26 cellular contexts compared by ENCODE assay signal in genomic region chr19:55109527-55110291, GRCh38. TPM values are rescaled to one million over a fixed set of nuclear protein-coding genes. Genes with fewer than 3 reads are reported as not detected.
A peak's percentile ranks its signal among the peaks of the same experiment; 100 is the strongest.
DNase-seq lines count a peak whose midpoint lies in the region; ATAC-seq, FAIRE-seq and TF ChIP-seq lines count a peak whose summit lies in the region.
"Had no signal": no experiment of that assay in that cellular context is flagged by ENCODE, and none has a peak within 500 bp of the region (broad histone marks: within the 10 kb centered on the region; RNA-seq: fewer than 3 reads in every experiment).

No MANE protein-coding gene starts in this region.

- H3K9me3 ChIP-seq in A673 (ENCODE audit: low read depth, low read length, poor library complexity, severe bottlenecking) (no peaks in the 10 kb centered on the region), HepG2 (ENCODE audit: low read length) (no peaks in the 10 kb centered on the region)
- H3K9me3 ChIP-seq: gastrocnemius medialis, ovary, right lobe of liver, testis had no signal

- H3K9ac ChIP-seq in HepG2 (ENCODE audit: insufficient read depth, low read depth, low read length), result no peak overlapping the region

- no peak for TF ChIP-seq POLR2A in HepG2 (IDR thresholded peaks at IDR 0.05; ENCODE audit: insufficient read depth in 1 of 2, low read depth in 2 of 2, low read length in 2 of 2)

- DNase-seq in A673 (ENCODE audit: low spot score) (no peak), HFFc6 (no peak), HepG2 (ENCODE audit: low spot score) (no peak), EL (no peak)
- DNase-seq in activated CD4-positive, alpha-beta memory T cell treated with anti-CD3 and anti-CD28 coated beads for 36 hours, result no peak
- DNase-seq: activated CD8-positive, alpha-beta T cell treated with anti-CD3 and anti-CD28 coated beads, Interleukin-2, amount 10 ng/mL, durations not matched to agents 7 days and 5 days; activated naive CD4-positive, alpha-beta T cell treated with anti-CD3 and anti-CD28 coated beads for 36 hours; activated T-cell treated with anti-CD3 and anti-CD28 coated beads, Interleukin-2, amount 50 U/mL, for 24 hours; anterior cingulate cortex; CD4-positive, CD25-positive, alpha-beta regulatory T cell; DMS153; gastrocnemius medialis; GF-D8; KBM-7; NCI-H2171; NCI-H526; ovary; stimulated activated CD4-positive, alpha-beta T cell treated with anti-CD3 and anti-CD28 coated beads, Interleukin-15, amount 100 ng/mL, for 24 hours; T-helper 9 cell; testis had no signal

- no peak overlapping the region for H3K4me2 ChIP-seq in HepG2 (ENCODE audit: low read depth, low read length)

- H4K20me1 ChIP-seq in HepG2 (ENCODE audit: insufficient read depth, low read length), result no peaks in the 10 kb centered on the region

- WGBS in HepG2 (ENCODE audit: low lambda C conversion rate), result 94% methylated on average over 11 of the region's 20 CpGs

- FAIRE-seq in HepG2 (lab: Jason Lieb, UNC), result no peak
- FAIRE-seq: GM19239, keratinocyte had no signal

- no peaks in the 10 kb centered on the region for H3K4me1 ChIP-seq in A673 (ENCODE audit: insufficient read depth, low read length, poor library complexity, severe bottlenecking)
- peaks cover 8% of the 10 kb centered on the region; the same call in 1 of the 2 replicates for H3K4me1 ChIP-seq in HepG2 (ENCODE audit: insufficient read depth, low read length)
- H3K4me1 ChIP-seq: right lobe of liver had no signal

- H3K4me3 Mint-ChIP-seq in HFFc6, result no peak overlapping the region
- no peak overlapping the region for H3K4me3 Mint-ChIP-seq in activated CD4-positive, alpha-beta memory T cell treated with anti-CD3 and anti-CD28 coated beads for 36 hours
- H3K4me3 Mint-ChIP-seq: activated CD8-positive, alpha-beta T cell treated with anti-CD3 and anti-CD28 coated beads, Interleukin-2, amount 10 ng/mL, durations not matched to agents 7 days and 5 days; activated naive CD4-positive, alpha-beta T cell treated with anti-CD3 and anti-CD28 coated beads for 36 hours; activated T-cell treated with anti-CD3 and anti-CD28 coated beads, Interleukin-2, amount 50 U/mL, for 24 hours; WTC11 had no signal

- POLR2A ChIA-PET in A673 (lab: Charles Lee; ENCODE audit: low non-redundant PET) (interaction anchor here (0.7 kb wide), 1 partner anchor 105 kb away, joined by 4 read pairs; no protein-coding TSS in a partner anchor), HepG2 (lab: Yijun Ruan, JAX) (no interaction called here)
- POLR2A ChIA-PET in activated CD4-positive, alpha-beta memory T cell treated with anti-CD3 and anti-CD28 coated beads for 36 hours (lab: Charles Lee), result no interaction called here

- intact Hi-C loops in A673 (cut with micrococcal nuclease; ENCODE audit: unreplicated experiment) (no loop called here), HepG2 (cut with micrococcal nuclease; ENCODE audit: unreplicated experiment) (no loop called here)
- intact Hi-C loops in activated CD4-positive, alpha-beta memory T cell treated with anti-CD3 and anti-CD28 coated beads for 36 hours (cut with micrococcal nuclease), result no loop called here

- in situ Hi-C loops in HepG2 (cut with HindIII; ENCODE audit: extremely low pct_ligation_motif_present, low pct_unique_long_range_greater_than_20kb), result no loop called here

- ATAC-seq in HepG2 (no peak), GM21723 (IDR thresholded peaks at IDR 0.05; ENCODE audit: unreplicated experiment) (no peak)
- ATAC-seq: activated CD8-positive, alpha-beta T cell treated with anti-CD3 and anti-CD28 coated beads, Interleukin-2, amount 10 ng/mL, durations not matched to agents 7 days and 5 days; gastrocnemius medialis; right lobe of liver; WTC11 had no signal

- H3K4me3 ChIP-seq in A673 (ENCODE audit: low read depth, low read length, poor library complexity, severe bottlenecking) (no peak overlapping the region), HepG2 (replicated peaks in 1 of 3; ENCODE audit: insufficient read depth in 1 of 3, low read depth in 2 of 3, low read length in 3 of 3) (no peak overlapping the region)
- H3K4me3 ChIP-seq: gastrocnemius medialis, lung, ovary, right lobe of liver, testis had no signal

- H3K27me3 ChIP-seq in A673 (replicated peaks; ENCODE audit: insufficient read depth, low read depth, low read length, poor library complexity) (no peaks in the 10 kb centered on the region), HepG2 (ENCODE audit: control insufficient read depth in 1 of 2, insufficient read depth in 2 of 2, low read length in 2 of 2) (no peaks in the 10 kb centered on the region)
- H3K27me3 ChIP-seq: gastrocnemius medialis, ovary, right lobe of liver, testis had no signal

- peaks cover 10% of the 10 kb centered on the region for H3K79me2 ChIP-seq in HepG2 (ENCODE audit: insufficient read depth, low read length)

- peaks cover 28% of the 10 kb centered on the region for H3K36me3 Mint-ChIP-seq in HFFc6 (ENCODE audit: low read depth)
- H3K36me3 Mint-ChIP-seq in activated CD4-positive, alpha-beta memory T cell treated with anti-CD3 and anti-CD28 coated beads for 36 hours, result peaks cover 23% of the 10 kb centered on the region

- CTCF ChIA-PET in A673 (lab: Charles Lee) (interaction anchor here (0.6 kb wide), 1 partner anchor 975 kb away, joined by 4 read pairs; no protein-coding TSS in a partner anchor), HepG2 (lab: Yijun Ruan, JAX; ENCODE audit: low intra/inter-chr PET ratio, low total read pairs) (no interaction called here)
- CTCF ChIA-PET in activated CD4-positive, alpha-beta memory T cell treated with anti-CD3 and anti-CD28 coated beads for 36 hours (lab: Charles Lee), result no interaction called here

- no peaks in the 10 kb centered on the region for H3K9me3 Mint-ChIP-seq in HFFc6
- H3K9me3 Mint-ChIP-seq in activated CD4-positive, alpha-beta memory T cell treated with anti-CD3 and anti-CD28 coated beads for 36 hours, result no peaks in the 10 kb centered on the region
- H3K9me3 Mint-ChIP-seq: activated naive CD4-positive, alpha-beta T cell treated with anti-CD3 and anti-CD28 coated beads for 36 hours; activated T-cell treated with anti-CD3 and anti-CD28 coated beads, Interleukin-2, amount 50 U/mL, for 24 hours; WTC11 had no signal

- H3K27ac ChIP-seq in A673 (ENCODE audit: low read depth, low read length, poor library complexity, severe bottlenecking) (peak overlapping the region; percentile 30), HepG2 (ENCODE audit: extremely low read length, insufficient read depth, low read length) (no peak overlapping the region)
- H3K27ac ChIP-seq: gastrocnemius medialis, ovary, right lobe of liver, testis had no signal

- H2AFZ ChIP-seq in HepG2 (ENCODE audit: low read length), result no peak overlapping the region

- BruUV-seq in A673 (replicated peaks; lab: Mats Ljungman, UMichigan) (no TSS peak), HepG2 (replicated peaks; lab: Mats Ljungman, UMichigan) (no TSS peak)

- peaks cover 9% of the 10 kb centered on the region for H3K4me1 Mint-ChIP-seq in HFFc6 (ENCODE audit: low read depth)
- peaks cover 9% of the 10 kb centered on the region for H3K4me1 Mint-ChIP-seq in activated CD4-positive, alpha-beta memory T cell treated with anti-CD3 and anti-CD28 coated beads for 36 hours (ENCODE audit: low read depth)

- TF ChIP-seq CTCF in A673 (conservative IDR thresholded peaks at IDR 0.05; ENCODE audit: low read depth, low read length) (no peak), HFFc6 (IDR thresholded peaks at IDR 0.05) (no peak), HepG2 (CRISPR knock-in tag; IDR thresholded peaks at IDR 0.05) (no peak)

- H3K27me3 Mint-ChIP-seq in HFFc6 (ENCODE audit: insufficient read depth), result peaks cover 4% of the 10 kb centered on the region
- H3K27me3 Mint-ChIP-seq in activated CD4-positive, alpha-beta memory T cell treated with anti-CD3 and anti-CD28 coated beads for 36 hours, result no peaks in the 10 kb centered on the region
- H3K27me3 Mint-ChIP-seq: activated T-cell treated with anti-CD3 and anti-CD28 coated beads, Interleukin-2, amount 50 U/mL, for 24 hours; CD4-positive, CD25-positive, alpha-beta regulatory T cell had no signal

- TF ChIP-seq EP300 in HepG2 (IDR thresholded peaks at IDR 0.05; ENCODE audit: low read depth in 2 of 2, low read length in 2 of 2) (no peak), HepG2 (CRISPR knock-in tag; IDR thresholded peaks at IDR 0.05; ENCODE audit: borderline replicate concordance) (no peak)

- no peak for TF ChIP-seq RAD21 in HepG2 (CRISPR knock-in tag; IDR thresholded peaks at IDR 0.05)

- H3K36me3 ChIP-seq in A673 (ENCODE audit: insufficient read depth, low read length, poor library complexity, severe bottlenecking) (peaks cover 2% of the 10 kb centered on the region), HepG2 (replicated peaks in 1 of 2; ENCODE audit: control insufficient read depth in 1 of 2, insufficient read depth in 2 of 2, low read length in 2 of 2) (peaks cover 5 to 7% of the 10 kb centered on the region in 2 experiments; a peak in 4 of 5 replicates)
- H3K36me3 ChIP-seq: ovary had no signal

- peak overlapping the region; percentile 58; the same call in 1 of the 2 replicates for H3K27ac Mint-ChIP-seq in HFFc6
- H3K27ac Mint-ChIP-seq in activated CD4-positive, alpha-beta memory T cell treated with anti-CD3 and anti-CD28 coated beads for 36 hours, result no peak overlapping the region
- H3K27ac Mint-ChIP-seq: activated CD8-positive, alpha-beta T cell treated with anti-CD3 and anti-CD28 coated beads, Interleukin-2, amount 10 ng/mL, durations not matched to agents 7 days and 5 days; activated naive CD4-positive, alpha-beta T cell treated with anti-CD3 and anti-CD28 coated beads for 36 hours; activated T-cell treated with anti-CD3 and anti-CD28 coated beads, Interleukin-2, amount 50 U/mL, for 24 hours had no signal

RNA-seq across cellular contexts. Expression of gene PPP1R12C, which starts 7.7 kb away (rescaled TPM):
- total RNA-seq in A673 (2021), result 85.7 and 94.6 TPM in 2 replicates
- total RNA-seq in HFFc6 (2021; fragmentation: NEBNext Ultra II Directional; extraction: Animal tissue kit (Norgen Biotek cat#: 25700)), result 10 to 100 TPM; 82.7 to 96.0 (median 91.9) TPM
- total RNA-seq in HepG2 (2016; rRNA removed; fragmentation: Illumina TruSeq; extraction: Trizol), result 13.0 and 29.7 TPM in 2 replicates
- total RNA-seq in HepG2 (2016; cell fraction: cytosol; rRNA removed; fragmentation: Illumina TruSeq; extraction: Trizol; ENCODE audit: low read depth), result 8.7 and 9.6 TPM in 2 replicates
- 10.7 and 30.4 TPM in 2 replicates for total RNA-seq in HepG2 (2016; cell fraction: insoluble cytoplasmic fraction; rRNA removed; fragmentation: Illumina TruSeq; extraction: Trizol)
- 16.0 and 19.8 TPM in 2 replicates for total RNA-seq in HepG2 (2016; cell fraction: membrane; rRNA removed; fragmentation: Illumina TruSeq; extraction: Trizol)
- 33.8 and 39.8 TPM in 2 replicates for total RNA-seq in HepG2 (2016; cell fraction: nucleus; rRNA removed; fragmentation: Illumina TruSeq; extraction: Trizol)
- 30.3 and 40.4 TPM in 2 replicates for polyA plus RNA-seq in HepG2 (2011; rRNA removed)
- polyA plus RNA-seq in HepG2 (2011; cell fraction: cytosol; rRNA removed), result 13.1 and 19.7 TPM in 2 replicates
- polyA plus RNA-seq in HepG2 (2011; cell fraction: nucleus; rRNA removed), result 234 and 309 TPM in 2 replicates
- 30.8 and 39.8 TPM in 2 replicates for polyA plus RNA-seq in HepG2 (2012)
- 16.9 and 17.6 TPM in 2 replicates for polyA plus RNA-seq in HepG2 (2016; cell fraction: cytosol; fragmentation: Illumina TruSeq; extraction: Trizol; ENCODE audit: low read depth)
- 21.3 and 29.2 TPM in 2 replicates for polyA plus RNA-seq in HepG2 (2016; cell fraction: insoluble cytoplasmic fraction; fragmentation: Illumina TruSeq; extraction: Trizol; ENCODE audit: low read depth)
- 27.6 and 31.9 TPM in 2 replicates for polyA plus RNA-seq in HepG2 (2016; cell fraction: membrane; fragmentation: Illumina TruSeq; extraction: Trizol; ENCODE audit: low read depth)
- polyA plus RNA-seq in HepG2 (2016; cell fraction: nucleus; fragmentation: Illumina TruSeq; extraction: Trizol; ENCODE audit: insufficient read depth, low read depth), result 194 and 196 TPM in 2 replicates
- polyA minus RNA-seq in HepG2 (2011; rRNA and poly(A)+ RNA removed; ENCODE audit: low replicate concordance), result 20.6 and 25.3 TPM in 2 replicates
- polyA minus RNA-seq in HepG2 (2011; cell fraction: cytosol; rRNA and poly(A)+ RNA removed), result 6.3 and 6.7 TPM in 2 replicates
- 22.7 and 26.5 TPM in 2 replicates for polyA minus RNA-seq in HepG2 (2011; cell fraction: nucleus; rRNA and poly(A)+ RNA removed)
- total RNA-seq in activated CD4-positive, alpha-beta memory T cell treated with anti-CD3 and anti-CD28 coated beads for 36 hours, result 10 to 100 TPM; 62.7 to 73.2 TPM

RNA-seq across cellular contexts. Expression of gene EPS8L1, which starts 34.0 kb away (rescaled TPM):
- total RNA-seq in A673 (2021), result 7.7 and 10.2 TPM in 2 replicates
- under 1 TPM in 5 of 6 experiments, not detected in 1; 0.55 to 0.94 (median 0.64) TPM for total RNA-seq in HFFc6 (2021; fragmentation: NEBNext Ultra II Directional; extraction: Animal tissue kit (Norgen Biotek cat#: 25700))
- 2.3 and 3.0 TPM in 2 replicates for total RNA-seq in HepG2 (2016; rRNA removed; fragmentation: Illumina TruSeq; extraction: Trizol)
- 0.79 and 0.91 TPM in 2 replicates for total RNA-seq in HepG2 (2016; cell fraction: cytosol; rRNA removed; fragmentation: Illumina TruSeq; extraction: Trizol; ENCODE audit: low read depth)
- 1.4 and 2.2 TPM in 2 replicates for total RNA-seq in HepG2 (2016; cell fraction: insoluble cytoplasmic fraction; rRNA removed; fragmentation: Illumina TruSeq; extraction: Trizol)
- total RNA-seq in HepG2 (2016; cell fraction: membrane; rRNA removed; fragmentation: Illumina TruSeq; extraction: Trizol), result 2.6 and 2.9 TPM in 2 replicates
- total RNA-seq in HepG2 (2016; cell fraction: nucleus; rRNA removed; fragmentation: Illumina TruSeq; extraction: Trizol), result 0.84 and 1.3 TPM in 2 replicates
- polyA plus RNA-seq in HepG2 (2011; rRNA removed), result 6.3 and 6.6 TPM in 2 replicates
- polyA plus RNA-seq in HepG2 (2011; cell fraction: cytosol; rRNA removed), result 3.0 and 4.2 TPM in 2 replicates
- polyA plus RNA-seq in HepG2 (2011; cell fraction: nucleus; rRNA removed), result 27.8 and 31.9 TPM in 2 replicates
- 5.0 and 6.5 TPM in 2 replicates for polyA plus RNA-seq in HepG2 (2012)
- polyA plus RNA-seq in HepG2 (2016; cell fraction: cytosol; fragmentation: Illumina TruSeq; extraction: Trizol; ENCODE audit: low read depth), result 1.6 and 1.7 TPM in 2 replicates
- polyA plus RNA-seq in HepG2 (2016; cell fraction: insoluble cytoplasmic fraction; fragmentation: Illumina TruSeq; extraction: Trizol; ENCODE audit: low read depth), result 1.4 and 2.0 TPM in 2 replicates
- polyA plus RNA-seq in HepG2 (2016; cell fraction: membrane; fragmentation: Illumina TruSeq; extraction: Trizol; ENCODE audit: low read depth), result 2.0 TPM in 2 replicates
- polyA plus RNA-seq in HepG2 (2016; cell fraction: nucleus; fragmentation: Illumina TruSeq; extraction: Trizol; ENCODE audit: insufficient read depth, low read depth), result 6.3 and 7.4 TPM in 2 replicates
- polyA minus RNA-seq in HepG2 (2011; rRNA and poly(A)+ RNA removed; ENCODE audit: low replicate concordance), result 4.0 and 6.3 TPM in 2 replicates
- 0.88 and 1.4 TPM in 2 replicates for polyA minus RNA-seq in HepG2 (2011; cell fraction: cytosol; rRNA and poly(A)+ RNA removed)
- 3.4 and 3.7 TPM in 2 replicates for polyA minus RNA-seq in HepG2 (2011; cell fraction: nucleus; rRNA and poly(A)+ RNA removed)
- 1 to 10 TPM; 2.2 to 2.7 TPM for total RNA-seq in activated CD4-positive, alpha-beta memory T cell treated with anti-CD3 and anti-CD28 coated beads for 36 hours

RNA-seq across cellular contexts. Expression of gene TNNT1, which starts 39.3 kb away (rescaled TPM):
- 37.6 and 54.3 TPM in 2 replicates for total RNA-seq in A673 (2021)
- total RNA-seq in HFFc6 (2021; fragmentation: NEBNext Ultra II Directional; extraction: Animal tissue kit (Norgen Biotek cat#: 25700)), result 1 to 10 TPM; 4.1 to 8.8 (median 7.3) TPM
- 1.3 and 1.4 TPM in 2 replicates for total RNA-seq in HepG2 (2016; rRNA removed; fragmentation: Illumina TruSeq; extraction: Trizol)
- total RNA-seq in HepG2 (2016; cell fraction: cytosol; rRNA removed; fragmentation: Illumina TruSeq; extraction: Trizol; ENCODE audit: low read depth), result 0.91 and 3.3 TPM in 2 replicates
- 1.3 and 1.5 TPM in 2 replicates for total RNA-seq in HepG2 (2016; cell fraction: insoluble cytoplasmic fraction; rRNA removed; fragmentation: Illumina TruSeq; extraction: Trizol)
- total RNA-seq in HepG2 (2016; cell fraction: membrane; rRNA removed; fragmentation: Illumina TruSeq; extraction: Trizol), result 3.2 and 3.6 TPM in 2 replicates
- 0.99 and 1.1 TPM in 2 replicates for total RNA-seq in HepG2 (2016; cell fraction: nucleus; rRNA removed; fragmentation: Illumina TruSeq; extraction: Trizol)
- polyA plus RNA-seq in HepG2 (2011; rRNA removed), result 1.3 and 2.4 TPM in 2 replicates
- polyA plus RNA-seq in HepG2 (2011; cell fraction: cytosol; rRNA removed), result 2.1 and 2.2 TPM in 2 replicates
- polyA plus RNA-seq in HepG2 (2011; cell fraction: nucleus; rRNA removed), result 1.6 and 1.8 TPM in 2 replicates
- 1.8 and 3.8 TPM in 2 replicates for polyA plus RNA-seq in HepG2 (2012)
- 3.1 and 3.6 TPM in 2 replicates for polyA plus RNA-seq in HepG2 (2016; cell fraction: cytosol; fragmentation: Illumina TruSeq; extraction: Trizol; ENCODE audit: low read depth)
- polyA plus RNA-seq in HepG2 (2016; cell fraction: insoluble cytoplasmic fraction; fragmentation: Illumina TruSeq; extraction: Trizol; ENCODE audit: low read depth), result 0.81 and 1.7 TPM in 2 replicates
- polyA plus RNA-seq in HepG2 (2016; cell fraction: membrane; fragmentation: Illumina TruSeq; extraction: Trizol; ENCODE audit: low read depth), result 2.3 and 3.5 TPM in 2 replicates
- 1.7 and 2.1 TPM in 2 replicates for polyA plus RNA-seq in HepG2 (2016; cell fraction: nucleus; fragmentation: Illumina TruSeq; extraction: Trizol; ENCODE audit: insufficient read depth, low read depth)
- 0.64 and 6.2 TPM in 2 replicates for polyA minus RNA-seq in HepG2 (2011; rRNA and poly(A)+ RNA removed; ENCODE audit: low replicate concordance)
- 2.5 TPM in 1 of 2 replicates, not detected in the other for polyA minus RNA-seq in HepG2 (2011; cell fraction: cytosol; rRNA and poly(A)+ RNA removed)
- polyA minus RNA-seq in HepG2 (2011; cell fraction: nucleus; rRNA and poly(A)+ RNA removed), result 1.0 TPM in 1 of 2 replicates, not detected in the other
- not detected for total RNA-seq in activated CD4-positive, alpha-beta memory T cell treated with anti-CD3 and anti-CD28 coated beads for 36 hours
- total RNA-seq: activated CD8-positive, alpha-beta T cell treated with anti-CD3 and anti-CD28 coated beads, Interleukin-2, amount 10 ng/mL, durations not matched to agents 7 days and 5 days; activated naive CD4-positive, alpha-beta T cell treated with anti-CD3 and anti-CD28 coated beads for 36 hours; CD4-positive, CD25-positive, alpha-beta regulatory T cell had no signal
- polyA plus RNA-seq: CD4-positive, CD25-positive, alpha-beta regulatory T cell had no signal

RNA-seq across cellular contexts. Expression of gene RDH13, which starts 46.8 kb away (rescaled TPM):
- total RNA-seq in A673 (2021), result 19.0 and 24.4 TPM in 2 replicates
- 1 to 10 TPM; 2.4 to 3.3 (median 2.8) TPM for total RNA-seq in HFFc6 (2021; fragmentation: NEBNext Ultra II Directional; extraction: Animal tissue kit (Norgen Biotek cat#: 25700))
- 19.1 and 21.5 TPM in 2 replicates for total RNA-seq in HepG2 (2016; rRNA removed; fragmentation: Illumina TruSeq; extraction: Trizol)
- total RNA-seq in HepG2 (2016; cell fraction: cytosol; rRNA removed; fragmentation: Illumina TruSeq; extraction: Trizol; ENCODE audit: low read depth), result 7.5 and 7.8 TPM in 2 replicates
- 15.8 and 21.1 TPM in 2 replicates for total RNA-seq in HepG2 (2016; cell fraction: insoluble cytoplasmic fraction; rRNA removed; fragmentation: Illumina TruSeq; extraction: Trizol)
- 11.8 and 12.8 TPM in 2 replicates for total RNA-seq in HepG2 (2016; cell fraction: membrane; rRNA removed; fragmentation: Illumina TruSeq; extraction: Trizol)
- 17.4 and 22.3 TPM in 2 replicates for total RNA-seq in HepG2 (2016; cell fraction: nucleus; rRNA removed; fragmentation: Illumina TruSeq; extraction: Trizol)
- 13.4 and 16.6 TPM in 2 replicates for polyA plus RNA-seq in HepG2 (2011; rRNA removed)
- polyA plus RNA-seq in HepG2 (2011; cell fraction: cytosol; rRNA removed), result 9.7 and 11.4 TPM in 2 replicates
- polyA plus RNA-seq in HepG2 (2011; cell fraction: nucleus; rRNA removed), result 30.1 and 32.4 TPM in 2 replicates
- polyA plus RNA-seq in HepG2 (2012), result 11.5 and 13.1 TPM in 2 replicates
- 4.2 and 4.4 TPM in 2 replicates for polyA plus RNA-seq in HepG2 (2016; cell fraction: cytosol; fragmentation: Illumina TruSeq; extraction: Trizol; ENCODE audit: low read depth)
- 14.5 and 16.2 TPM in 2 replicates for polyA plus RNA-seq in HepG2 (2016; cell fraction: insoluble cytoplasmic fraction; fragmentation: Illumina TruSeq; extraction: Trizol; ENCODE audit: low read depth)
- 5.8 and 6.5 TPM in 2 replicates for polyA plus RNA-seq in HepG2 (2016; cell fraction: membrane; fragmentation: Illumina TruSeq; extraction: Trizol; ENCODE audit: low read depth)
- polyA plus RNA-seq in HepG2 (2016; cell fraction: nucleus; fragmentation: Illumina TruSeq; extraction: Trizol; ENCODE audit: insufficient read depth, low read depth), result 30.4 and 34.3 TPM in 2 replicates
- 35.2 and 54.3 TPM in 2 replicates for polyA minus RNA-seq in HepG2 (2011; rRNA and poly(A)+ RNA removed; ENCODE audit: low replicate concordance)
- 8.1 and 16.8 TPM in 2 replicates for polyA minus RNA-seq in HepG2 (2011; cell fraction: cytosol; rRNA and poly(A)+ RNA removed)
- 29.1 and 32.1 TPM in 2 replicates for polyA minus RNA-seq in HepG2 (2011; cell fraction: nucleus; rRNA and poly(A)+ RNA removed)
- total RNA-seq in activated CD4-positive, alpha-beta memory T cell treated with anti-CD3 and anti-CD28 coated beads for 36 hours, result 10 to 100 TPM; 11.0 to 12.8 TPM

RNA-seq across cellular contexts. Expression of gene TNNI3, which starts 47.8 kb away (rescaled TPM):
- total RNA-seq in A673 (2021) (12.8 and 16.5 TPM in 2 replicates), HepG2 (2016; rRNA removed; fragmentation: Illumina TruSeq; extraction: Trizol) (3.5 and 3.7 TPM in 2 replicates)
- not detected for total RNA-seq in HFFc6 (2021; fragmentation: NEBNext Ultra II Directional; extraction: Animal tissue kit (Norgen Biotek cat#: 25700))
- 1.9 and 3.2 TPM in 2 replicates for total RNA-seq in HepG2 (2016; cell fraction: cytosol; rRNA removed; fragmentation: Illumina TruSeq; extraction: Trizol; ENCODE audit: low read depth)
- 3.8 and 5.6 TPM in 2 replicates for total RNA-seq in HepG2 (2016; cell fraction: insoluble cytoplasmic fraction; rRNA removed; fragmentation: Illumina TruSeq; extraction: Trizol)
- total RNA-seq in HepG2 (2016; cell fraction: membrane; rRNA removed; fragmentation: Illumina TruSeq; extraction: Trizol), result 2.0 and 2.4 TPM in 2 replicates
- 1.6 and 2.3 TPM in 2 replicates for total RNA-seq in HepG2 (2016; cell fraction: nucleus; rRNA removed; fragmentation: Illumina TruSeq; extraction: Trizol)
- polyA plus RNA-seq in HepG2 (2011; rRNA removed), result 3.7 TPM in 2 replicates
- polyA plus RNA-seq in HepG2 (2011; cell fraction: cytosol; rRNA removed), result 4.8 and 5.7 TPM in 2 replicates
- 2.4 and 3.1 TPM in 2 replicates for polyA plus RNA-seq in HepG2 (2011; cell fraction: nucleus; rRNA removed)
- polyA plus RNA-seq in HepG2 (2012), result 4.6 and 9.0 TPM in 2 replicates
- polyA plus RNA-seq in HepG2 (2016; cell fraction: cytosol; fragmentation: Illumina TruSeq; extraction: Trizol; ENCODE audit: low read depth), result 1.5 and 2.8 TPM in 2 replicates
- polyA plus RNA-seq in HepG2 (2016; cell fraction: insoluble cytoplasmic fraction; fragmentation: Illumina TruSeq; extraction: Trizol; ENCODE audit: low read depth), result 4.3 and 5.1 TPM in 2 replicates
- 1.1 and 1.6 TPM in 2 replicates for polyA plus RNA-seq in HepG2 (2016; cell fraction: membrane; fragmentation: Illumina TruSeq; extraction: Trizol; ENCODE audit: low read depth)
- polyA plus RNA-seq in HepG2 (2016; cell fraction: nucleus; fragmentation: Illumina TruSeq; extraction: Trizol; ENCODE audit: insufficient read depth, low read depth), result 3.4 TPM in 2 replicates
- polyA minus RNA-seq in HepG2 (2011; rRNA and poly(A)+ RNA removed; ENCODE audit: low replicate concordance), result 0.48 and 0.75 TPM in 2 replicates
- not detected in 2 replicates for polyA minus RNA-seq in HepG2 (2011; cell fraction: cytosol; rRNA and poly(A)+ RNA removed)
- not detected in 2 replicates for polyA minus RNA-seq in HepG2 (2011; cell fraction: nucleus; rRNA and poly(A)+ RNA removed)
- not detected for total RNA-seq in activated CD4-positive, alpha-beta memory T cell treated with anti-CD3 and anti-CD28 coated beads for 36 hours
- total RNA-seq: activated CD8-positive, alpha-beta T cell treated with anti-CD3 and anti-CD28 coated beads, Interleukin-2, amount 10 ng/mL, durations not matched to agents 7 days and 5 days; activated naive CD4-positive, alpha-beta T cell treated with anti-CD3 and anti-CD28 coated beads for 36 hours; CD4-positive, CD25-positive, alpha-beta regulatory T cell had no signal
- polyA plus RNA-seq: CD4-positive, CD25-positive, alpha-beta regulatory T cell had no signal
